16 cellular contexts compared by ENCODE assay signal in genomic region chr13:113327766-113328391, GRCh38. TPM values are rescaled to one million over a fixed set of nuclear protein-coding genes. Genes with fewer than 3 reads are reported as not detected.
A peak's percentile ranks its signal among the peaks of the same experiment; 100 is the strongest.
DNase-seq lines count a peak whose midpoint lies in the region; ATAC-seq and TF ChIP-seq lines count a peak whose summit lies in the region.
"Had no signal": no experiment of that assay in that cellular context is flagged by ENCODE, and none has a peak within 500 bp of the region (broad histone marks: within the 10 kb centered on the region; RNA-seq: fewer than 3 reads in every experiment).

No MANE protein-coding gene starts in this region.

- ATAC-seq in GM23338 (no peak), Panc1 (peak; percentile 46), HG03457 (IDR thresholded peaks at IDR 0.05; ENCODE audit: unreplicated experiment) (no peak), GM21737 (IDR thresholded peaks at IDR 0.05; ENCODE audit: unreplicated experiment) (no peak)

- H3K79me2 ChIP-seq in GM23338 (replicated peaks; ENCODE audit: insufficient read depth) = no peaks in the 10 kb centered on the region
- H3K79me2 ChIP-seq in osteoblast (ENCODE audit: insufficient read depth, low read length) = no peaks in the 10 kb centered on the region

- CTCF ChIA-PET in Panc1 (lab: Charles Lee) = no interaction called here

- H2AFZ ChIP-seq in GM23338 = no peak overlapping the region
- no peak overlapping the region for H2AFZ ChIP-seq in osteoblast (ENCODE audit: low read length)

- no peak overlapping the region for H3K27ac Mint-ChIP-seq in GM23338

- intact Hi-C loops in Panc1 (cut with micrococcal nuclease; ENCODE audit: unreplicated experiment) = no loop called here

- TF ChIP-seq CTCF in GM23338 (conservative IDR thresholded peaks at IDR 0.05; ENCODE audit: low read depth in 2 of 2) (no peak), Panc1 (IDR thresholded peaks at IDR 0.05) (no peak), cardiac muscle cell (IDR thresholded peaks at IDR 0.05; ENCODE audit: low read depth, low read length) (no peak), osteoblast (IDR thresholded peaks at IDR 0.05; ENCODE audit: extremely low read depth, low read depth, low read length) (no peak)

- no TSS peak for BruUV-seq in Panc1 (replicated peaks; lab: Mats Ljungman, UMichigan)

- H3K4me2 ChIP-seq in GM23338 (no peak overlapping the region), osteoblast (ENCODE audit: insufficient read depth, low read length) (no peak overlapping the region)
- H3K4me2 ChIP-seq: BLaER1 had no signal

- H3K4me1 Mint-ChIP-seq in GM23338 = peaks cover 6% of the 10 kb centered on the region

- H3K9me3 ChIP-seq in Panc1 (ENCODE audit: control insufficient read depth, insufficient read depth, low read depth, low read length) (no peaks in the 10 kb centered on the region), cardiac muscle cell (ENCODE audit: low read depth) (no peaks in the 10 kb centered on the region), osteoblast (ENCODE audit: low read depth, low read length) (no peaks in the 10 kb centered on the region)
- H3K9me3 ChIP-seq: BLaER1, HAP-1, ovary had no signal

- POLR2A ChIA-PET in Panc1 (lab: Charles Lee) = interaction anchor here (0.6 kb wide), 1 partner anchor 255 kb away, joined by 7 read pairs; no protein-coding TSS in a partner anchor

- no peaks in the 10 kb centered on the region for H3K9me2 ChIP-seq in GM23338 (ENCODE audit: insufficient read depth)

- H4K20me1 ChIP-seq in GM23338 (replicated peaks; ENCODE audit: insufficient read depth) (no peaks in the 10 kb centered on the region; the same call in 1 of the 2 replicates), osteoblast (ENCODE audit: insufficient read depth, low read length) (no peaks in the 10 kb centered on the region)

- H3K36me3 Mint-ChIP-seq in GM23338 (ENCODE audit: low read depth) = peaks cover 33% of the 10 kb centered on the region

- H3F3A ChIP-seq in GM23338 (replicated peaks; ENCODE audit: low read depth) = peaks cover 27% of the 10 kb centered on the region

- peaks cover 15% of the 10 kb centered on the region for H3K27me3 Mint-ChIP-seq in GM23338 (ENCODE audit: insufficient read depth, low read depth, poor library complexity)

- H3K36me3 ChIP-seq in GM23338 (ENCODE audit: insufficient read depth) (peaks cover 10% of the 10 kb centered on the region; the same call in 1 of the 2 replicates), Panc1 (ENCODE audit: control insufficient read depth, insufficient read depth, low read length) (0 out of 2 replicates have a peak, but pooled peaks cover 3% of the 10 kb centered on the region), cardiac muscle cell (peaks cover 11% of the 10 kb centered on the region), osteoblast (ENCODE audit: insufficient read depth, low read length) (peaks cover 15% of the 10 kb centered on the region)
- H3K36me3 ChIP-seq: ovary had no signal

- DNase-seq in GM23338 (ENCODE audit: low spot score) (no peak), Panc1 (ENCODE audit: low read depth, low spot score) (no peak), cardiac muscle cell (ENCODE audit: low read depth in 1 of 2, low spot score in 1 of 2) (no peak), osteoblast (ENCODE audit: insufficient read length, low spot score, missing footprints) (peak; percentile 44), OCI-M1 (lab: John Stamatoyannopoulos, UW) (no peak)
- DNase-seq: activated gamma-delta T cell; DMS 273 treated with DMSO at 0.1 percent for 48 hours; foreskin fibroblast; ovary; SHP77; stimulated activated CD4-positive, alpha-beta T cell treated with anti-CD3 and anti-CD28 coated beads, Interleukin-4, amount 100 ng/mL, for 1 hour had no signal

- H3K27me3 ChIP-seq in GM23338 (ENCODE audit: insufficient read depth) = no peaks in the 10 kb centered on the region
- no peaks in the 10 kb centered on the region for H3K27me3 ChIP-seq in Panc1 (ENCODE audit: control insufficient read depth, insufficient read depth, low read length)
- no peaks in the 10 kb centered on the region for H3K27me3 ChIP-seq in cardiac muscle cell
- no peaks in the 10 kb centered on the region for H3K27me3 ChIP-seq in osteoblast (ENCODE audit: insufficient read depth, low read length)
- H3K27me3 ChIP-seq: BLaER1, ovary had no signal

- H3K4me1 ChIP-seq in GM23338 (ENCODE audit: insufficient read depth) (no peaks in the 10 kb centered on the region), Panc1 (ENCODE audit: control insufficient read depth, insufficient read depth, low read length) (no peaks in the 10 kb centered on the region), cardiac muscle cell (ENCODE audit: low read depth) (no peaks in the 10 kb centered on the region), osteoblast (ENCODE audit: insufficient read depth, low read length) (no peaks in the 10 kb centered on the region)
- H3K4me1 ChIP-seq: BLaER1, HAP-1 had no signal

- H3K4me3 Mint-ChIP-seq in GM23338 = no peak overlapping the region

- no peaks in the 10 kb centered on the region for H3K9me3 Mint-ChIP-seq in GM23338

- in situ Hi-C loops in Panc1 (cut with HindIII; ENCODE audit: low pct_unique_long_range_greater_than_20kb, low sequenced_read_pairs) = no loop called here

- no peak overlapping the region for H3K4me3 ChIP-seq in GM23338
- H3K4me3 ChIP-seq in Panc1 (ENCODE audit: low read depth in 2 of 2, low read length in 2 of 2) = no peak overlapping the region
- no peak overlapping the region for H3K4me3 ChIP-seq in cardiac muscle cell
- no peak overlapping the region for H3K4me3 ChIP-seq in osteoblast (ENCODE audit: insufficient read depth, low read length)
- H3K4me3 ChIP-seq: BLaER1, HAP-1, ovary had no signal

- H3K27ac ChIP-seq in GM23338 (ENCODE audit: low read depth) (peak overlapping the region; percentile 32; the same call in 1 of the 2 replicates), Panc1 (ENCODE audit: low read length) (no peak overlapping the region), cardiac muscle cell (peak overlapping the region; percentile 51), osteoblast (ENCODE audit: low read depth, low read length) (no peak overlapping the region)
- H3K27ac ChIP-seq: BLaER1, ovary had no signal

RNA-seq across cellular contexts. Expression of gene LAMP1, which starts 30.8 kb away (rescaled TPM):
- total RNA-seq in GM23338 (2014; rRNA removed; shearing (Covaris generic)) = 97.8 and 107 TPM in 2 replicates
- polyA plus RNA-seq in GM23338 (2016; fragmentation: Nextera tagmentation; extraction: Ambion mirVana) (34.5 and 36.5 TPM in 2 replicates), cardiac muscle cell (60.8 and 83.7 TPM in 2 replicates)
- total RNA-seq in Panc1 (2021; ENCODE audit: unreplicated experiment) (212 TPM), cardiac muscle cell (43.8 and 68.6 TPM in 2 replicates), osteoblast (211 and 216 TPM in 2 replicates)
- 236 TPM for polyA plus RNA-seq in Panc1 (2012; ENCODE audit: insufficient read length)

RNA-seq across cellular contexts. Expression of gene GRTP1, which starts 36.1 kb away (rescaled TPM):
- total RNA-seq in GM23338 (2014; rRNA removed; shearing (Covaris generic)) = 33.9 and 56.2 TPM in 2 replicates
- polyA plus RNA-seq in GM23338 (2016; fragmentation: Nextera tagmentation; extraction: Ambion mirVana) (55.7 and 61.8 TPM in 2 replicates), cardiac muscle cell (20.1 and 31.6 TPM in 2 replicates)
- total RNA-seq in Panc1 (2021; ENCODE audit: unreplicated experiment) (4.8 TPM), cardiac muscle cell (18.2 and 24.9 TPM in 2 replicates), osteoblast (0.29 and 0.36 TPM in 2 replicates)
- polyA plus RNA-seq in Panc1 (2012; ENCODE audit: insufficient read length) = 9.2 TPM
- total RNA-seq: T-helper 1 cell treated with Interleukin-12 subunit alpha and Interleukin-12 subunit beta and Interleukin-4 antibody, amounts not matched to agents 30 ng/mL and 1 ng/mL, for 36 hours had no signal

Comparison
In these comparisons a context has a peak if more than half of its experiments do, and no peak if none do; other contexts are left out.
1. H3K27ac ChIP-seq: peak in GM23338 (single experiment) and cardiac muscle cell (single experiment); none in Panc1 (single experiment) and osteoblast (single experiment).